Comparison of ENCODE assay signal across 1 cellular context in genomic region chr10:85643171-85643838, GRCh38.
TF ChIP-seq lines count a peak whose summit lies in the region.

No MANE protein-coding gene starts in this region.

TF ChIP-seq in GM23338, 12 proteins besides CTCF, POLR2A, EP300 and RAD21 (continued from another document):
- no peak for TF ChIP-seq ZNF462 (CRISPR knock-in tag; IDR thresholded peaks at IDR 0.05)
- no peak for TF ChIP-seq STAT1 (IDR thresholded peaks at IDR 0.05; ENCODE audit: unreplicated experiment)
- no peak for TF ChIP-seq REST (IDR thresholded peaks at IDR 0.05; ENCODE audit: unreplicated experiment)
- no peak for TF ChIP-seq EZH2 (IDR thresholded peaks at IDR 0.05; ENCODE audit: low read depth, unreplicated experiment)
- no peak for TF ChIP-seq NANOG (IDR thresholded peaks at IDR 0.05; ENCODE audit: borderline replicate concordance)
- TF ChIP-seq ZNF331 (CRISPR knock-in tag; IDR thresholded peaks at IDR 0.05; ENCODE audit: low read depth) = no peak
- no peak for TF ChIP-seq ZNF114 (CRISPR knock-in tag; IDR thresholded peaks at IDR 0.05)
- no peak for TF ChIP-seq CREB1 (CRISPR knock-in tag; IDR thresholded peaks at IDR 0.05; ENCODE audit: low read depth)
